8 cellular contexts compared by ENCODE assay signal in genomic region chr12:12582895-12583303, GRCh38. TPM values are rescaled to one million over a fixed set of nuclear protein-coding genes. Genes with fewer than 3 reads are reported as not detected.
DNase-seq lines count a peak whose midpoint lies in the region; ATAC-seq and TF ChIP-seq lines count a peak whose summit lies in the region.

No MANE protein-coding gene starts in this region.

- 53 to 80% (median 58%) methylated on average over 6 of the region's 6 CpGs for WGBS in stomach, 5 donors

- H3K4me1 ChIP-seq in HEK293 (ENCODE audit: control insufficient read depth, insufficient read depth, low read length) (no peaks in the 10 kb centered on the region), OCI-LY7 (ENCODE audit: insufficient read depth, low read length, poor library complexity, severe bottlenecking) (no peaks in the 10 kb centered on the region), gastrocnemius medialis (no peaks in the 10 kb centered on the region), stomach (peaks cover 0 to 8% (median 3%) of the 10 kb centered on the region in 4 donors)

- ATAC-seq in GM18517 (IDR thresholded peaks at IDR 0.05; ENCODE audit: unreplicated experiment) (peak; percentile 95), gastrocnemius medialis (no peak)

- peak overlapping the region; percentile 39 for H2AFZ ChIP-seq in OCI-LY7 (ENCODE audit: low read length)

- BruUV-seq in OCI-LY7 (replicated peaks; lab: Mats Ljungman, UMichigan) = no TSS peak

- TF ChIP-seq CTCF in HEK293 (tag by site-specific recombination; IDR thresholded peaks at IDR 0.05) = no peak
- no peak for TF ChIP-seq CTCF in OCI-LY7 (conservative IDR thresholded peaks at IDR 0.05; ENCODE audit: low read length)
- no peak for TF ChIP-seq CTCF in gastrocnemius medialis (IDR thresholded peaks at IDR 0.05 in 4 of 5, conservative IDR thresholded peaks at IDR 0.05 in 1 of 5)
- TF ChIP-seq CTCF in stomach (IDR thresholded peaks at IDR 0.05) = no peak

- in situ Hi-C loops in gastrocnemius medialis (cut with MboI; ENCODE audit: low sequenced_read_pairs in 4 of 4) = no loop called here

- H3K27me3 ChIP-seq in gastrocnemius medialis (no peaks in the 10 kb centered on the region), stomach (no peaks in the 10 kb centered on the region)

- H3K36me3 ChIP-seq in HEK293 (ENCODE audit: control insufficient read depth in 2 of 2, insufficient read depth in 1 of 2, low read length in 2 of 2) (no peaks in the 10 kb centered on the region), OCI-LY7 (ENCODE audit: insufficient read depth, low read length) (no peaks in the 10 kb centered on the region), gastrocnemius medialis (no peaks in the 10 kb centered on the region), stomach (no peaks in the 10 kb centered on the region)

- no peaks in the 10 kb centered on the region for H4K20me1 ChIP-seq in OCI-LY7 (ENCODE audit: insufficient read depth, low read length)

- no peaks in the 10 kb centered on the region for H3K79me2 ChIP-seq in OCI-LY7 (ENCODE audit: insufficient read depth, low read depth, low read length)

- H3K9me2 ChIP-seq in OCI-LY7 (ENCODE audit: insufficient read depth, low read length) = no peaks in the 10 kb centered on the region

- H3K4me3 ChIP-seq in HEK293 (ENCODE audit: low read depth, low read length) (no peak overlapping the region), OCI-LY7 (ENCODE audit: low read depth, low read length, poor library complexity, severe bottlenecking) (no peak overlapping the region), gastrocnemius medialis (no peak overlapping the region), stomach (no peak overlapping the region)

- DNase-seq in OCI-LY7 (ENCODE audit: low spot score) (no peak), kidney glomerular epithelial cell (lab: John Stamatoyannopoulos, UW) (peak; percentile 92), NK-92 (lab: John Stamatoyannopoulos, UW; ENCODE audit: unreplicated experiment) (no peak), gastrocnemius medialis (no peak), HCEC 1CT (no peak), stomach (no peak)

- H3K4me2 ChIP-seq in OCI-LY7 (ENCODE audit: low read length) = no peak overlapping the region

- CTCF ChIA-PET in HEK293 (lab: Yijun Ruan, JAX) = no interaction called here
- CTCF ChIA-PET in OCI-LY7 (lab: Charles Lee; ENCODE audit: unreplicated experiment) = no interaction called here

- H3K27ac ChIP-seq in HEK293 (ENCODE audit: extremely low read depth, low read depth, low read length) = no peak overlapping the region
- H3K27ac ChIP-seq in OCI-LY7 (ENCODE audit: low read depth, low read length, poor library complexity, severe bottlenecking) = no peak overlapping the region
- H3K27ac ChIP-seq in gastrocnemius medialis = no peak overlapping the region
- H3K27ac ChIP-seq in stomach = no peak overlapping the region

- intact Hi-C loops in OCI-LY7 (cut with micrococcal nuclease; ENCODE audit: unreplicated experiment) (no loop called here), gastrocnemius medialis (cut with DNase I; ENCODE audit: low total_unique reads) (no loop called here), stomach (cut with DNase I; ENCODE audit: low total_unique reads) (no loop called here)

- POLR2A ChIA-PET in HEK293 (lab: Yijun Ruan, JAX) (no interaction called here), OCI-LY7 (lab: Charles Lee) (no interaction called here)

- H3K9me3 ChIP-seq in HEK293 (ENCODE audit: control insufficient read depth, insufficient read depth, low read depth, low read length) = no peaks in the 10 kb centered on the region
- no peaks in the 10 kb centered on the region for H3K9me3 ChIP-seq in OCI-LY7 (ENCODE audit: low read length)
- H3K9me3 ChIP-seq in gastrocnemius medialis = no peaks in the 10 kb centered on the region
- H3K9me3 ChIP-seq in stomach = no peaks in the 10 kb centered on the region

- no peak for TF ChIP-seq EP300 in stomach (IDR thresholded peaks at IDR 0.05)

- TF ChIP-seq POLR2A in gastrocnemius medialis (IDR thresholded peaks at IDR 0.05) = no peak
- no peak for TF ChIP-seq POLR2A in stomach (IDR thresholded peaks at IDR 0.05)

TF ChIP-seq in HEK293, 187 proteins besides CTCF, POLR2A, EP300 and RAD21:
- TF ChIP-seq ZBTB21 (tag by site-specific recombination; IDR thresholded peaks at IDR 0.05) (peak; percentile 91), ZNF629 (tag by site-specific recombination; IDR thresholded peaks at IDR 0.05) (peak; percentile 89), ZEB2 (tag by site-specific recombination; IDR thresholded peaks at IDR 0.05) (peak; percentile 52; the same call in 1 of the 2 replicates), ZNF324 (tag by site-specific recombination; IDR thresholded peaks at IDR 0.05) (no peak), ZIC2 (tag by site-specific recombination; IDR thresholded peaks at IDR 0.05) (peak; percentile 13; the same call in 1 of the 2 replicates), ZNF335 (tag by site-specific recombination; conservative IDR thresholded peaks at IDR 0.05) (peak; percentile 78), ZNF830 (tag by site-specific recombination; IDR thresholded peaks at IDR 0.05; ENCODE audit: low read depth) (no peak), ZNF792 (tag by site-specific recombination; IDR thresholded peaks at IDR 0.05) (no peak), ZNF24 (tag by site-specific recombination; IDR thresholded peaks at IDR 0.05) (peak; percentile 64; the same call in 1 of the 2 replicates), ZFHX2 (tag by site-specific recombination; conservative IDR thresholded peaks at IDR 0.05) (peak; percentile 83), ATF2 (tag by site-specific recombination; IDR thresholded peaks at IDR 0.05; ENCODE audit: low read depth) (peak; percentile 76), FEZF1 (tag by site-specific recombination; IDR thresholded peaks at IDR 0.05) (0 out of 2 replicates have a peak, but pooled peaks have one; percentile 11), ZNF600 (tag by site-specific recombination; IDR thresholded peaks at IDR 0.05) (peak; percentile 74), EGR2 (tag by site-specific recombination; IDR thresholded peaks at IDR 0.05; ENCODE audit: low read depth) (peak; percentile 69; the same call in 1 of the 2 replicates)

RNA-seq across cellular contexts. Expression of gene DUSP16, which starts 20.2 kb away (rescaled TPM):
- 2.8 and 3.7 TPM in 2 replicates for total RNA-seq in OCI-LY7 (2014; rRNA removed; shearing (Covaris generic))
- total RNA-seq in OCI-LY7 (2022) (6.7 and 11.8 TPM in 2 replicates), gastrocnemius medialis (10 to 100 TPM; 10.9 to 15.7 (median 13.3) TPM), stomach (10 to 100 TPM; 11.3 to 34.8 (median 32.0) TPM)
- 10 to 100 TPM in 2 of 3 donors, 1 to 10 TPM in 1; 4.9 to 16.0 (median 13.4) TPM for polyA plus RNA-seq in stomach

RNA-seq across cellular contexts. Expression of gene CREBL2, which starts 28.8 kb away (rescaled TPM):
- total RNA-seq in OCI-LY7 (2014; rRNA removed; shearing (Covaris generic)) = 2.1 and 4.3 TPM in 2 replicates
- total RNA-seq in OCI-LY7 (2022) = 3.0 and 3.4 TPM in 2 replicates
- total RNA-seq in gastrocnemius medialis = 10 to 100 TPM in 3 of 4 donors, 1 to 10 TPM in 1; 6.3 to 13.6 (median 10.3) TPM
- total RNA-seq in stomach = 10 to 100 TPM in 4 of 5 donors, 1 to 10 TPM in 1; 8.2 to 42.0 (median 34.1) TPM
- polyA plus RNA-seq in stomach = 10 to 100 TPM; 12.1 to 33.8 (median 29.8) TPM
